ENCODE assay signal across 26 cellular contexts in genomic region chr17:45238155-45238774, GRCh38. TPM values are rescaled to one million over a fixed set of nuclear protein-coding genes. Genes with fewer than 3 reads are reported as not detected.
A peak's percentile ranks its signal among the peaks of the same experiment; 100 is the strongest.
DNase-seq lines count a peak whose midpoint lies in the region; ATAC-seq and TF ChIP-seq lines count a peak whose summit lies in the region.
"Had no signal": no experiment of that assay in that cellular context is flagged by ENCODE, and none has a peak within 500 bp of the region (broad histone marks: within the 10 kb centered on the region; RNA-seq: fewer than 3 reads in every experiment).

No MANE protein-coding gene starts in this region.

- peaks cover 46% of the 10 kb centered on the region for H3K4me1 Mint-ChIP-seq in activated CD4-positive, alpha-beta T cell treated with anti-CD3 and anti-CD28 coated beads, Interleukin-2, amount 10 ng/mL, durations not matched to agents 24 days and 14 days
- H3K4me1 Mint-ChIP-seq in IgD-negative memory B cell, result peaks cover 5 to 20% (median 18%) of the 10 kb centered on the region in 3 donors
- peaks cover 64% of the 10 kb centered on the region for H3K4me1 Mint-ChIP-seq in central memory CD8-positive, alpha-beta T cell

- no peak for DNase-seq in activated CD4-positive, alpha-beta T cell treated with anti-CD3 and anti-CD28 coated beads, Interleukin-2, amount 10 ng/mL, durations not matched to agents 24 days and 14 days
- DNase-seq in activated CD4-positive, alpha-beta T cell treated with anti-CD3 and anti-CD28 coated beads for 48 hours, result no peak
- DNase-seq in central memory CD8-positive, alpha-beta T cell (ENCODE audit: low spot score in 2 of 2), result no peak
- DNase-seq in neuronal stem cell (ENCODE audit: low spot score) (no peak), NOMO-1 treated with DMSO at 0.1 percent for 48 hours (lab: John Stamatoyannopoulos, UW; ENCODE audit: unreplicated experiment) (no peak), MV-4-11 (lab: John Stamatoyannopoulos, UW) (no peak), erythroblast (lab: John Stamatoyannopoulos, UW) (no peak)
- DNase-seq: activated CD4-positive, CD25-positive, alpha-beta regulatory T cell treated with anti-CD3 and anti-CD28 coated beads, Interleukin-2, amount 50 U/mL, for 72 hours; activated T-cell treated with anti-CD3 and anti-CD28 coated beads, Interleukin-2, amount 50 U/mL, for 1 hour; anterior cingulate cortex; DMS153; GF-D8; Kasumi-1; kidney; NCI-H1417 treated with DMSO at 0.1 percent for 48 hours; NCI-H2171 treated with DMSO at 0.1 percent for 48 hours; NCI-H774; SIG-M5; thyroid gland had no signal

- peaks cover 73% of the 10 kb centered on the region for H3K36me3 Mint-ChIP-seq in activated CD4-positive, alpha-beta T cell treated with anti-CD3 and anti-CD28 coated beads, Interleukin-2, amount 10 ng/mL, durations not matched to agents 24 days and 14 days (ENCODE audit: low read depth)
- peaks cover 3% of the 10 kb centered on the region for H3K36me3 Mint-ChIP-seq in IgD-negative memory B cell
- H3K36me3 Mint-ChIP-seq in central memory CD8-positive, alpha-beta T cell (ENCODE audit: insufficient read depth), result peaks cover 61% of the 10 kb centered on the region

- intact Hi-C loops in activated CD4-positive, alpha-beta T cell treated with anti-CD3 and anti-CD28 coated beads, Interleukin-2, amount 10 ng/mL, durations not matched to agents 24 days and 14 days (cut with micrococcal nuclease), result no loop called here

- no peak overlapping the region for H2BK12ac ChIP-seq in neuronal stem cell (ENCODE audit: low read length)

- H3K4me3 ChIP-seq in neuronal stem cell (ENCODE audit: low read length in 2 of 2), result no peak overlapping the region
- H3K4me3 ChIP-seq: BLaER1, GM12878, hepatocyte, smooth muscle cell, thyroid gland had no signal

- H4K8ac ChIP-seq in neuronal stem cell (ENCODE audit: low read depth, low read length), result no peak overlapping the region

- no CpG with 5 or more reads among the region's 7 CpGs for WGBS in neuronal stem cell (ENCODE audit: extremely low coverage in 2 of 2, insufficient read length in 2 of 2, insufficient replicate concordance in 1 of 2), 2 donors

- ATAC-seq in central memory CD8-positive, alpha-beta T cell (replicated peaks; ENCODE audit: extremely low read depth, poor library complexity, severe bottlenecking), result no peak
- ATAC-seq: GM12878 had no signal

- H3K9ac ChIP-seq in neuronal stem cell (ENCODE audit: low read depth, low read length, poor library complexity), result no peak overlapping the region
- H3K9ac ChIP-seq: BLaER1 had no signal

- no peak overlapping the region for H2BK15ac ChIP-seq in neuronal stem cell (ENCODE audit: low read length)

- H3K27me3 ChIP-seq in neuronal stem cell (ENCODE audit: control insufficient read depth in 3 of 3, insufficient read depth in 3 of 3, low read depth in 1 of 3, low read length in 3 of 3), result peaks cover 0 to 86% (median 13%) of the 10 kb centered on the region in 3 experiments
- H3K27me3 ChIP-seq: BLaER1, thyroid gland had no signal

- H3K27ac Mint-ChIP-seq in activated CD4-positive, alpha-beta T cell treated with anti-CD3 and anti-CD28 coated beads, Interleukin-2, amount 10 ng/mL, durations not matched to agents 24 days and 14 days, result peak overlapping the region; percentile 52
- peak overlapping the region; percentile 24 to 79 (median 65) for H3K27ac Mint-ChIP-seq in IgD-negative memory B cell
- H3K27ac Mint-ChIP-seq in central memory CD8-positive, alpha-beta T cell (ENCODE audit: low read depth), result peak overlapping the region; percentile 87
- H3K27ac Mint-ChIP-seq: nephron had no signal

- H3K36me3 ChIP-seq in neuronal stem cell (replicated peaks in 1 of 2; ENCODE audit: control insufficient read depth in 2 of 2, insufficient read depth in 2 of 2, low read length in 2 of 2), result no peaks in the 10 kb centered on the region
- H3K36me3 ChIP-seq: thyroid gland had no signal

- no peak overlapping the region for H3K18ac ChIP-seq in neuronal stem cell (ENCODE audit: low read length)

- no peak overlapping the region for H3K14ac ChIP-seq in neuronal stem cell (ENCODE audit: low read length)

- H4K91ac ChIP-seq in neuronal stem cell (ENCODE audit: low read depth, low read length, poor library complexity), result no peak overlapping the region

- H3K23ac ChIP-seq in neuronal stem cell (ENCODE audit: low read depth, low read length, poor library complexity), result no peak overlapping the region

- H3K9me3 ChIP-seq in neuronal stem cell (replicated peaks in 1 of 2; ENCODE audit: control insufficient read depth in 2 of 2, insufficient read depth in 1 of 2, low read depth in 1 of 2, low read length in 2 of 2), result no peaks in the 10 kb centered on the region
- H3K9me3 ChIP-seq: BLaER1, thyroid gland had no signal

- H2BK5ac ChIP-seq in neuronal stem cell (ENCODE audit: low read length), result no peak overlapping the region

- no peak overlapping the region for H3K27ac ChIP-seq in neuronal stem cell (replicated peaks; ENCODE audit: low read length)
- H3K27ac ChIP-seq: BLaER1, hepatocyte, thyroid gland had no signal

- TF ChIP-seq POLR2A in erythroblast (IDR thresholded peaks at IDR 0.05; ENCODE audit: low read length), result no peak

- H3K9me3 Mint-ChIP-seq in activated CD4-positive, alpha-beta T cell treated with anti-CD3 and anti-CD28 coated beads, Interleukin-2, amount 10 ng/mL, durations not matched to agents 24 days and 14 days, result no peaks in the 10 kb centered on the region
- no peaks in the 10 kb centered on the region for H3K9me3 Mint-ChIP-seq in IgD-negative memory B cell
- no peaks in the 10 kb centered on the region for H3K9me3 Mint-ChIP-seq in central memory CD8-positive, alpha-beta T cell
- H3K9me3 Mint-ChIP-seq: nephron had no signal

- no peak overlapping the region for H3K4ac ChIP-seq in neuronal stem cell (ENCODE audit: low read length)

- H2BK120ac ChIP-seq in neuronal stem cell (ENCODE audit: low read depth, low read length), result no peak overlapping the region

- no peaks in the 10 kb centered on the region for H3K27me3 Mint-ChIP-seq in activated CD4-positive, alpha-beta T cell treated with anti-CD3 and anti-CD28 coated beads, Interleukin-2, amount 10 ng/mL, durations not matched to agents 24 days and 14 days
- no peaks in the 10 kb centered on the region for H3K27me3 Mint-ChIP-seq in IgD-negative memory B cell
- no peaks in the 10 kb centered on the region for H3K27me3 Mint-ChIP-seq in central memory CD8-positive, alpha-beta T cell

- H3K4me1 ChIP-seq in neuronal stem cell (ENCODE audit: control insufficient read depth in 2 of 2, insufficient read depth in 1 of 2, low read depth in 1 of 2, low read length in 2 of 2), result peaks cover 0 to 12% of the 10 kb centered on the region in 2 donors

- H2AK5ac ChIP-seq in neuronal stem cell (ENCODE audit: low read depth, low read length), result peak overlapping the region; percentile 23

- no peak overlapping the region for H3K4me2 ChIP-seq in neuronal stem cell (ENCODE audit: insufficient read depth, low read length, poor library complexity, severe bottlenecking)
- H3K4me2 ChIP-seq: BLaER1, hepatocyte, smooth muscle cell had no signal

- no peak overlapping the region for H2AFZ ChIP-seq in neuronal stem cell (ENCODE audit: low read length)
- H2AFZ ChIP-seq: hepatocyte had no signal

- no peak overlapping the region for H3K4me3 Mint-ChIP-seq in activated CD4-positive, alpha-beta T cell treated with anti-CD3 and anti-CD28 coated beads, Interleukin-2, amount 10 ng/mL, durations not matched to agents 24 days and 14 days
- no peak overlapping the region for H3K4me3 Mint-ChIP-seq in IgD-negative memory B cell
- no peak overlapping the region for H3K4me3 Mint-ChIP-seq in central memory CD8-positive, alpha-beta T cell

- H3K79me1 ChIP-seq in neuronal stem cell (ENCODE audit: low read depth, low read length), result peaks cover 2% of the 10 kb centered on the region

RNA-seq across cellular contexts. Expression of gene FMNL1, which starts 16.6 kb away (rescaled TPM):
- 325 and 329 TPM in 2 replicates for total RNA-seq in activated CD4-positive, alpha-beta T cell treated with anti-CD3 and anti-CD28 coated beads, Interleukin-2, amount 10 ng/mL, durations not matched to agents 24 days and 14 days
- polyA plus RNA-seq in IgD-negative memory B cell, result 36.5 TPM
- 2.8 TPM for polyA plus RNA-seq in neuronal stem cell (2013, experiment 1 of 2)
- 2.9 TPM for polyA plus RNA-seq in neuronal stem cell (2013, experiment 2 of 2)

RNA-seq across cellular contexts. Expression of gene SPATA32, which starts 23.6 kb away (rescaled TPM):
- 0.28 and 0.40 TPM in 2 replicates for total RNA-seq in activated CD4-positive, alpha-beta T cell treated with anti-CD3 and anti-CD28 coated beads, Interleukin-2, amount 10 ng/mL, durations not matched to agents 24 days and 14 days
- polyA plus RNA-seq in IgD-negative memory B cell, result 0.34 TPM
- 0.04 TPM for polyA plus RNA-seq in neuronal stem cell (2013, experiment 1 of 2)
- polyA plus RNA-seq in neuronal stem cell (2013, experiment 2 of 2), result 0.01 TPM
- total RNA-seq: cerebellum, hepatocyte, kidney, smooth muscle cell, thyroid gland had no signal
- polyA plus RNA-seq: smooth muscle cell had no signal
